18 cellular contexts compared by ENCODE assay signal in the genomic region with DNA sequence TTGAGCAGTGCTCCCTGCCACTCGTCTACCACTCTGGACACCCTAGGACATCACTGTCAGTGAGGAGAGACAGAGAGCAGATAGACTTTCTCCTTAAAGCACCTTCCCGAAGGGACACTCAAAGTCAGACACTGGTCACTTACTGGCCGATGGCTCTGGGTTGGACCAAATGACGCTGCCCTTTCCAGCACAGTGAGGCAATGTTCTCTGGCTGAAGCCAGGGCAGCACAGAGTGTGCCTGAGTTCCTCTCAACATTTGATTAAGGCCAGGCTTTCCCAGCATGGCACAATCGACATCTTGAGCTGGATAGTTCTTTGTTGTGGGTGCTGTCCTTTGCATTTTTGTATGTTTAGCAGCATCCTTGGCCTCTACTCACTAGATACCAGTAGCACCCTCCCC.
DNase-seq lines count a peak whose midpoint lies in the region; ATAC-seq, FAIRE-seq and TF ChIP-seq lines count a peak whose summit lies in the region.
"Had no signal": no experiment of that assay in that cellular context is flagged by ENCODE, and none has a peak within 500 bp of the region (broad histone marks: within the 10 kb centered on the region; RNA-seq: fewer than 3 reads in every experiment).

No MANE protein-coding gene starts in this region.

- no peaks in the 10 kb centered on the region for H3K27me3 ChIP-seq in endodermal cell (ENCODE audit: control insufficient read depth, insufficient read depth, low read length, poor library complexity, severe bottlenecking)
- H3K27me3 ChIP-seq in naive thymus-derived CD4-positive, alpha-beta T cell (ENCODE audit: control insufficient read depth in 2 of 2, insufficient read depth in 2 of 2, low read length in 2 of 2) = no peaks in the 10 kb centered on the region
- H3K27me3 ChIP-seq in tibial artery = no peaks in the 10 kb centered on the region
- H3K27me3 ChIP-seq: BE2C, SJCRH30 had no signal

- H3K27ac Mint-ChIP-seq in endodermal cell = no peak overlapping the region
- H3K27ac Mint-ChIP-seq in naive thymus-derived CD4-positive, alpha-beta T cell = peak overlapping the region in 6 of 9 donors; percentile 20 to 96 (median 94)
- H3K27ac Mint-ChIP-seq in activated naive CD8-positive, alpha-beta T cell treated with anti-CD3 and anti-CD28 coated beads, Interleukin-2, amount 50 U/mL, for 24 hours = no peak overlapping the region

- H3K4me1 ChIP-seq in endodermal cell (ENCODE audit: control insufficient read depth, insufficient read depth, low read length) (no peaks in the 10 kb centered on the region), tibial artery (peaks cover 0 to 57% (median 27%) of the 10 kb centered on the region in 4 donors)
- peaks cover 31 to 57% of the 10 kb centered on the region in 2 donors for H3K4me1 ChIP-seq in naive thymus-derived CD4-positive, alpha-beta T cell (ENCODE audit: control insufficient read depth in 2 of 2, insufficient read depth in 2 of 2, low read length in 2 of 2)
- H3K4me1 ChIP-seq: BE2C, SJCRH30 had no signal

- TF ChIP-seq POLR2A in GM12892 (IDR thresholded peaks at IDR 0.05; ENCODE audit: low read depth, low read length) = no peak

- no peaks in the 10 kb centered on the region for H3K4me1 Mint-ChIP-seq in endodermal cell
- H3K4me1 Mint-ChIP-seq in naive thymus-derived CD4-positive, alpha-beta T cell = peaks cover 29 to 66% (median 61%) of the 10 kb centered on the region in 7 donors
- H3K4me1 Mint-ChIP-seq in activated naive CD8-positive, alpha-beta T cell treated with anti-CD3 and anti-CD28 coated beads, Interleukin-2, amount 50 U/mL, for 24 hours = peaks cover 33% of the 10 kb centered on the region

- no peaks in the 10 kb centered on the region for H3K9me3 Mint-ChIP-seq in endodermal cell
- peaks cover 0 to 5% (median 0%) of the 10 kb centered on the region in 11 donors for H3K9me3 Mint-ChIP-seq in naive thymus-derived CD4-positive, alpha-beta T cell
- peaks cover 5% of the 10 kb centered on the region for H3K9me3 Mint-ChIP-seq in activated naive CD8-positive, alpha-beta T cell treated with anti-CD3 and anti-CD28 coated beads, Interleukin-2, amount 50 U/mL, for 24 hours

- CTCF ChIA-PET in naive thymus-derived CD4-positive, alpha-beta T cell (lab: Charles Lee) = interaction anchor here (1.3 to 14.7 kb wide), 5 partner anchors 8 to 354 kb away, joined by 3 to 269 read pairs (median 24); no protein-coding TSS in a partner anchor

- no peak for ATAC-seq in naive thymus-derived CD4-positive, alpha-beta T cell
- ATAC-seq in activated naive CD8-positive, alpha-beta T cell treated with anti-CD3 and anti-CD28 coated beads, Interleukin-2, amount 50 U/mL, for 24 hours = no peak
- ATAC-seq: Panc1 had no signal

- no peak overlapping the region for H3K4me3 Mint-ChIP-seq in endodermal cell
- no peak overlapping the region for H3K4me3 Mint-ChIP-seq in naive thymus-derived CD4-positive, alpha-beta T cell
- H3K4me3 Mint-ChIP-seq in activated naive CD8-positive, alpha-beta T cell treated with anti-CD3 and anti-CD28 coated beads, Interleukin-2, amount 50 U/mL, for 24 hours = no peak overlapping the region

- no peak overlapping the region for H3K4me3 ChIP-seq in endodermal cell (ENCODE audit: low read length)
- no peak overlapping the region for H3K4me3 ChIP-seq in naive thymus-derived CD4-positive, alpha-beta T cell (ENCODE audit: low read length)
- H3K4me3 ChIP-seq in tibial artery = no peak overlapping the region
- H3K4me3 ChIP-seq: SJCRH30 had no signal

- FAIRE-seq in GM12892 (lab: Jason Lieb, UNC) = peak; percentile 51
- FAIRE-seq: GM19239 had no signal

- POLR2A ChIA-PET in naive thymus-derived CD4-positive, alpha-beta T cell (lab: Charles Lee) = interaction anchor here (1.1 to 1.7 kb wide), 2 partner anchors 8 to 109 kb away, joined by 4 to 7 read pairs; no protein-coding TSS in a partner anchor

- H3K27ac ChIP-seq in endodermal cell (ENCODE audit: low read depth, low read length) = no peak overlapping the region
- H3K27ac ChIP-seq in naive thymus-derived CD4-positive, alpha-beta T cell (ENCODE audit: low read depth, low read length) = no peak overlapping the region
- H3K27ac ChIP-seq in tibial artery = peak overlapping the region; percentile 5 to 46
- H3K27ac ChIP-seq: SJCRH30 had no signal

- no peaks in the 10 kb centered on the region for H3K36me3 ChIP-seq in endodermal cell (ENCODE audit: control insufficient read depth, insufficient read depth, low read length)
- H3K36me3 ChIP-seq in naive thymus-derived CD4-positive, alpha-beta T cell (ENCODE audit: control insufficient read depth in 2 of 3, insufficient read depth in 3 of 3, low read length in 3 of 3) = no peaks in the 10 kb centered on the region
- no peaks in the 10 kb centered on the region for H3K36me3 ChIP-seq in tibial artery
- H3K36me3 ChIP-seq: BE2C, SJCRH30 had no signal

- H3K9ac ChIP-seq in endodermal cell (ENCODE audit: extremely low read depth, low read length, poor library complexity, severe bottlenecking) = no peak overlapping the region

- no peaks in the 10 kb centered on the region for H3K27me3 Mint-ChIP-seq in endodermal cell (ENCODE audit: insufficient read depth)
- H3K27me3 Mint-ChIP-seq in naive thymus-derived CD4-positive, alpha-beta T cell = peaks cover 0 to 2% (median 0%) of the 10 kb centered on the region in 5 donors
- no peaks in the 10 kb centered on the region for H3K27me3 Mint-ChIP-seq in activated naive CD8-positive, alpha-beta T cell treated with anti-CD3 and anti-CD28 coated beads, Interleukin-2, amount 50 U/mL, for 24 hours

- H3K36me3 Mint-ChIP-seq in endodermal cell (ENCODE audit: low read depth) = no peaks in the 10 kb centered on the region
- peaks cover 0 to 19% (median 5%) of the 10 kb centered on the region in 5 donors for H3K36me3 Mint-ChIP-seq in naive thymus-derived CD4-positive, alpha-beta T cell
- H3K36me3 Mint-ChIP-seq in activated naive CD8-positive, alpha-beta T cell treated with anti-CD3 and anti-CD28 coated beads, Interleukin-2, amount 50 U/mL, for 24 hours (ENCODE audit: low read depth) = no peaks in the 10 kb centered on the region

- DNase-seq in GM12892 (ENCODE audit: insufficient read length) (no peak), endodermal cell (peak; percentile 27), tibial artery (peak; percentile 54 to 73), NCI-H1694 treated with DMSO at 0.1 percent for 48 hours (lab: John Stamatoyannopoulos, UW) (no peak), NCI-H1436 (lab: John Stamatoyannopoulos, UW) (no peak)
- DNase-seq in naive thymus-derived CD4-positive, alpha-beta T cell = no peak
- DNase-seq in activated naive CD8-positive, alpha-beta T cell treated with anti-CD3 and anti-CD28 coated beads, Interleukin-2, amount 50 U/mL, for 24 hours = no peak
- DNase-seq: BE2C, COR-L47, IMR-90, NCI-H1105, NCI-H2081, NCI-H2171 treated with DMSO at 0.1 percent for 48 hours, NCI-H524 treated with DMSO at 0.1 percent for 48 hours, NCI-H82, SJCRH30 had no signal

- 88 to 100% methylated on average over 3 to 5 of the region's 5 CpGs for WGBS in endodermal cell (ENCODE audit: insufficient coverage in 1 of 2, insufficient read length in 1 of 2), 2 experiments

- TF ChIP-seq CTCF in endodermal cell (conservative IDR thresholded peaks at IDR 0.05) (no peak), tibial artery (IDR thresholded peaks at IDR 0.05) (no peak)

- H3K9me3 ChIP-seq in endodermal cell (ENCODE audit: control insufficient read depth, low read length) (no peaks in the 10 kb centered on the region), tibial artery (no peaks in the 10 kb centered on the region)
- H3K9me3 ChIP-seq in naive thymus-derived CD4-positive, alpha-beta T cell (ENCODE audit: control insufficient read depth in 2 of 3, low read length in 3 of 3) = no peaks in the 10 kb centered on the region
- H3K9me3 ChIP-seq: BE2C, SJCRH30 had no signal

- intact Hi-C loops in naive thymus-derived CD4-positive, alpha-beta T cell (cut with micrococcal nuclease) = loop anchor here in 1 of 2 donors (5.0 kb wide), 1 partner anchor 395 kb away; the partner anchor contains the start of gene CTR9
- intact Hi-C loops in tibial artery (cut with DNase I; ENCODE audit: low total_unique reads) = no loop called here

Comparison
In these comparisons a context has a peak if more than half of its experiments do, and no peak if none do; other contexts are left out.
1. DNase-seq: peak in endodermal cell (single experiment) and tibial artery (2 of 2); none in GM12892 (single experiment), naive thymus-derived CD4-positive, alpha-beta T cell (0 of 9), activated naive CD8-positive, alpha-beta T cell treated with anti-CD3 and anti-CD28 coated beads, Interleukin-2, amount 50 U/mL, for 24 hours (single experiment), NCI-H1694 treated with DMSO at 0.1 percent for 48 hours (single experiment) and NCI-H1436 (single experiment).
2. H3K27ac ChIP-seq: peak in tibial artery (2 of 2); none in endodermal cell (single experiment) and naive thymus-derived CD4-positive, alpha-beta T cell (single experiment).
3. H3K27ac Mint-ChIP-seq: peak in naive thymus-derived CD4-positive, alpha-beta T cell (6 of 9); none in endodermal cell (single experiment) and activated naive CD8-positive, alpha-beta T cell treated with anti-CD3 and anti-CD28 coated beads, Interleukin-2, amount 50 U/mL, for 24 hours (single experiment).